12 cellular contexts compared by ENCODE assay signal in genomic region chr20:3902041-3902440, GRCh38. TPM values are rescaled to one million over a fixed set of nuclear protein-coding genes. Genes with fewer than 3 reads are reported as not detected.
DNase-seq lines count a peak whose midpoint lies in the region; ATAC-seq and TF ChIP-seq lines count a peak whose summit lies in the region.
"Had no signal": no experiment of that assay in that cellular context is flagged by ENCODE, and none has a peak within 500 bp of the region (broad histone marks: within the 10 kb centered on the region; RNA-seq: fewer than 3 reads in every experiment).

No MANE protein-coding gene starts in this region.

- TF ChIP-seq CTCF in CD4-positive, alpha-beta T cell (IDR thresholded peaks at IDR 0.05), result no peak

- no peaks in the 10 kb centered on the region for H3K27me3 ChIP-seq in CD4-positive, alpha-beta T cell (ENCODE audit: control insufficient read depth, insufficient read depth, low read length)
- no peaks in the 10 kb centered on the region for H3K27me3 ChIP-seq in trophoblast cell (ENCODE audit: insufficient read depth, low read length)
- H3K27me3 ChIP-seq: Peyer's patch had no signal

- H3K9ac ChIP-seq in trophoblast cell (ENCODE audit: low read length), result no peak overlapping the region

- no peaks in the 10 kb centered on the region for H3K9me3 ChIP-seq in CD4-positive, alpha-beta T cell (ENCODE audit: control insufficient read depth, low read length)
- no peaks in the 10 kb centered on the region for H3K9me3 ChIP-seq in trophoblast cell (ENCODE audit: insufficient read depth, low read depth, low read length)
- H3K9me3 ChIP-seq: Peyer's patch had no signal

- H3K4me3 ChIP-seq in trophoblast cell (ENCODE audit: low read depth, low read length), result no peak overlapping the region
- H3K4me3 ChIP-seq: Peyer's patch had no signal

- H3K9me3 Mint-ChIP-seq in CD4-positive, alpha-beta T cell, result no peaks in the 10 kb centered on the region
- no peaks in the 10 kb centered on the region for H3K9me3 Mint-ChIP-seq in IgD-negative memory B cell
- no peaks in the 10 kb centered on the region for H3K9me3 Mint-ChIP-seq in effector memory CD8-positive, alpha-beta T cell

- no peak overlapping the region for H3K23ac ChIP-seq in trophoblast cell (ENCODE audit: low read length)

- no peak overlapping the region for H2AK5ac ChIP-seq in trophoblast cell (ENCODE audit: low read length)

- no peak overlapping the region for H4K91ac ChIP-seq in trophoblast cell (ENCODE audit: low read depth, low read length)

- DNase-seq in CD4-positive, alpha-beta T cell, result no peak
- DNase-seq in effector memory CD8-positive, alpha-beta T cell, result no peak
- DNase-seq in trophoblast cell (no peak), HuH-7.5 (ENCODE audit: low spot score) (no peak), DMS53 treated with DMSO at 0.1 percent for 48 hours (lab: John Stamatoyannopoulos, UW; ENCODE audit: unreplicated experiment) (no peak), iPS-NIHi11 (ENCODE audit: low spot score) (no peak)
- DNase-seq: activated effector memory CD4-positive, alpha-beta T cell treated with Interleukin-2 at 50 U/mL for 16 hours; head of caudate nucleus; mesendoderm; Peyer's patch had no signal

- H3K18ac ChIP-seq in trophoblast cell (ENCODE audit: low read length), result no peak overlapping the region

- POLR2A ChIA-PET in CD4-positive, alpha-beta T cell (lab: Charles Lee), result no interaction called here

- H3K4me1 Mint-ChIP-seq in CD4-positive, alpha-beta T cell (ENCODE audit: low read depth), result peaks cover 76% of the 10 kb centered on the region
- H3K4me1 Mint-ChIP-seq in IgD-negative memory B cell, result peaks cover 43 to 54% (median 48%) of the 10 kb centered on the region in 3 donors
- peaks cover 54 to 73% of the 10 kb centered on the region in 2 donors for H3K4me1 Mint-ChIP-seq in effector memory CD8-positive, alpha-beta T cell (ENCODE audit: low read depth in 2 of 2)

- intact Hi-C loops in CD4-positive, alpha-beta T cell (cut with DNase I, micrococcal nuclease), result loop anchor here in 1 of 2 experiments (10.0 kb wide), 1 partner anchor 83 kb away; no protein-coding TSS in a partner anchor

- no peak overlapping the region for H2BK12ac ChIP-seq in trophoblast cell (ENCODE audit: low read length)

- H3K4me2 ChIP-seq in trophoblast cell (ENCODE audit: low read length), result no peak overlapping the region

- CTCF ChIA-PET in CD4-positive, alpha-beta T cell (lab: Charles Lee), result interaction anchor here (1.1 kb wide), 1 partner anchor 11 kb away, joined by 3 read pairs; no protein-coding TSS in a partner anchor

- no peak overlapping the region for H2BK120ac ChIP-seq in trophoblast cell (ENCODE audit: insufficient read depth, low read length, poor library complexity)

- H3K79me1 ChIP-seq in trophoblast cell (ENCODE audit: low read length), result no peaks in the 10 kb centered on the region

- H2AFZ ChIP-seq in trophoblast cell (ENCODE audit: insufficient read depth, low read length, poor library complexity), result no peak overlapping the region

- H4K12ac ChIP-seq in trophoblast cell (ENCODE audit: low read depth, low read length), result no peak overlapping the region

- WGBS in trophoblast cell (ENCODE audit: extremely low coverage, insufficient coverage, insufficient read length), result no CpG with 5 or more reads among the region's 7 CpGs

- no peak overlapping the region for H3K27ac ChIP-seq in CD4-positive, alpha-beta T cell (ENCODE audit: low read depth, low read length)
- H3K27ac ChIP-seq in trophoblast cell (ENCODE audit: low read depth, low read length), result no peak overlapping the region

- H3K4me1 ChIP-seq in trophoblast cell (ENCODE audit: control insufficient read depth in 1 of 2, insufficient read depth in 2 of 2, low read length in 2 of 2), result peaks cover 0 to 2% of the 10 kb centered on the region in 2 experiments

- no peak for ATAC-seq in CD4-positive, alpha-beta T cell (ENCODE audit: poor library complexity)
- no peak for ATAC-seq in effector memory CD8-positive, alpha-beta T cell (replicated peaks)
- no peak for ATAC-seq in HG02623 (IDR thresholded peaks at IDR 0.05; ENCODE audit: unreplicated experiment)

- H3K14ac ChIP-seq in trophoblast cell (ENCODE audit: low read length), result no peak overlapping the region

- no peaks in the 10 kb centered on the region for H3K27me3 Mint-ChIP-seq in CD4-positive, alpha-beta T cell
- H3K27me3 Mint-ChIP-seq in IgD-negative memory B cell, result no peaks in the 10 kb centered on the region
- no peaks in the 10 kb centered on the region for H3K27me3 Mint-ChIP-seq in effector memory CD8-positive, alpha-beta T cell

- peak overlapping the region; percentile 70 for H3K27ac Mint-ChIP-seq in CD4-positive, alpha-beta T cell
- peak overlapping the region; percentile 71 to 76 (median 74) for H3K27ac Mint-ChIP-seq in IgD-negative memory B cell
- peak overlapping the region in 1 of 2 donors; percentile 68 for H3K27ac Mint-ChIP-seq in effector memory CD8-positive, alpha-beta T cell

- H4K8ac ChIP-seq in trophoblast cell (ENCODE audit: low read depth, low read length), result no peak overlapping the region

- peak overlapping the region; percentile 46 for H3K4ac ChIP-seq in trophoblast cell (ENCODE audit: low read depth, low read length)

- H2BK5ac ChIP-seq in trophoblast cell (ENCODE audit: low read depth, low read length, poor library complexity), result no peak overlapping the region

- H3K36me3 ChIP-seq in trophoblast cell (ENCODE audit: control insufficient read depth in 1 of 2, insufficient read depth in 2 of 2, low read length in 2 of 2), result peaks cover 0 to under 1% of the 10 kb centered on the region in 2 experiments

- H3K79me2 ChIP-seq in trophoblast cell (ENCODE audit: control insufficient read depth, insufficient read depth, low read length, poor library complexity), result peaks cover 23% of the 10 kb centered on the region

- no peaks in the 10 kb centered on the region for H3K36me3 Mint-ChIP-seq in CD4-positive, alpha-beta T cell (ENCODE audit: low read depth)
- peaks cover 3% of the 10 kb centered on the region for H3K36me3 Mint-ChIP-seq in IgD-negative memory B cell
- H3K36me3 Mint-ChIP-seq in effector memory CD8-positive, alpha-beta T cell (ENCODE audit: insufficient read depth), result peaks cover 20% of the 10 kb centered on the region

- H3K4me3 Mint-ChIP-seq in CD4-positive, alpha-beta T cell, result no peak overlapping the region
- peak overlapping the region in 3 of 4 donors; percentile 41 to 74 (median 51) for H3K4me3 Mint-ChIP-seq in IgD-negative memory B cell
- H3K4me3 Mint-ChIP-seq in effector memory CD8-positive, alpha-beta T cell, result peak overlapping the region; percentile 13 to 56

RNA-seq across cellular contexts. Expression of gene PANK2, which starts 12.9 kb away (rescaled TPM):
- total RNA-seq in CD4-positive, alpha-beta T cell, result 10 to 100 TPM; 49.0 to 51.1 TPM
- 55.9 TPM for polyA plus RNA-seq in IgD-negative memory B cell
- polyA plus RNA-seq in trophoblast cell (2013), result 18.9 and 19.4 TPM in 2 replicates

RNA-seq across cellular contexts. Expression of gene MAVS, which starts 55.4 kb away (rescaled TPM):
- total RNA-seq in CD4-positive, alpha-beta T cell, result 10 to 100 TPM; 13.6 to 14.7 TPM
- 7.3 TPM for polyA plus RNA-seq in IgD-negative memory B cell
- 17.5 and 17.6 TPM in 2 replicates for polyA plus RNA-seq in trophoblast cell (2013)
